Comparison of ENCODE assay signal across 1 cellular context in the genomic region with DNA sequence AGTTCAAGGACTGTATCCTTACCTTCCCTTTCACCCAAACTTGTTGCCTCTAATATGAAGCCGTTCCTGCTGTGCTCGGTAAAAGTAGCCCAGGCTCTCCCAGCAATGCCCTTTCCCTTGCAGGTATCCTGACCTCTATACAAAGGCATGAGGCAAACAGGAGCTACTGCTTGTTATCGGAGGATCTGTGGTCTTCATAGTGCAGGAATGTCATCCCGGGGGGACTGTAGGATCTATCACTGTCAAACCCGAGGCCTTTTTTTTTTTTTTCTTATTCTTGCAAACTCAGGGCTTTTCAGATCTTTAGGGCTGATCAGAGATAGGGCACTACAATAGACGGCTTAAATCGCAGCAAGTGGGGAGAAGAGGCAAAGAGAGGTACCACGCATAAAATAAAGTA.
TF ChIP-seq lines count a peak whose summit lies in the region.

No MANE protein-coding gene starts in this region.

TF ChIP-seq in H1, 55 proteins besides CTCF, POLR2A, EP300 and RAD21 (continued from another document):
- TF ChIP-seq, protein P1, sequence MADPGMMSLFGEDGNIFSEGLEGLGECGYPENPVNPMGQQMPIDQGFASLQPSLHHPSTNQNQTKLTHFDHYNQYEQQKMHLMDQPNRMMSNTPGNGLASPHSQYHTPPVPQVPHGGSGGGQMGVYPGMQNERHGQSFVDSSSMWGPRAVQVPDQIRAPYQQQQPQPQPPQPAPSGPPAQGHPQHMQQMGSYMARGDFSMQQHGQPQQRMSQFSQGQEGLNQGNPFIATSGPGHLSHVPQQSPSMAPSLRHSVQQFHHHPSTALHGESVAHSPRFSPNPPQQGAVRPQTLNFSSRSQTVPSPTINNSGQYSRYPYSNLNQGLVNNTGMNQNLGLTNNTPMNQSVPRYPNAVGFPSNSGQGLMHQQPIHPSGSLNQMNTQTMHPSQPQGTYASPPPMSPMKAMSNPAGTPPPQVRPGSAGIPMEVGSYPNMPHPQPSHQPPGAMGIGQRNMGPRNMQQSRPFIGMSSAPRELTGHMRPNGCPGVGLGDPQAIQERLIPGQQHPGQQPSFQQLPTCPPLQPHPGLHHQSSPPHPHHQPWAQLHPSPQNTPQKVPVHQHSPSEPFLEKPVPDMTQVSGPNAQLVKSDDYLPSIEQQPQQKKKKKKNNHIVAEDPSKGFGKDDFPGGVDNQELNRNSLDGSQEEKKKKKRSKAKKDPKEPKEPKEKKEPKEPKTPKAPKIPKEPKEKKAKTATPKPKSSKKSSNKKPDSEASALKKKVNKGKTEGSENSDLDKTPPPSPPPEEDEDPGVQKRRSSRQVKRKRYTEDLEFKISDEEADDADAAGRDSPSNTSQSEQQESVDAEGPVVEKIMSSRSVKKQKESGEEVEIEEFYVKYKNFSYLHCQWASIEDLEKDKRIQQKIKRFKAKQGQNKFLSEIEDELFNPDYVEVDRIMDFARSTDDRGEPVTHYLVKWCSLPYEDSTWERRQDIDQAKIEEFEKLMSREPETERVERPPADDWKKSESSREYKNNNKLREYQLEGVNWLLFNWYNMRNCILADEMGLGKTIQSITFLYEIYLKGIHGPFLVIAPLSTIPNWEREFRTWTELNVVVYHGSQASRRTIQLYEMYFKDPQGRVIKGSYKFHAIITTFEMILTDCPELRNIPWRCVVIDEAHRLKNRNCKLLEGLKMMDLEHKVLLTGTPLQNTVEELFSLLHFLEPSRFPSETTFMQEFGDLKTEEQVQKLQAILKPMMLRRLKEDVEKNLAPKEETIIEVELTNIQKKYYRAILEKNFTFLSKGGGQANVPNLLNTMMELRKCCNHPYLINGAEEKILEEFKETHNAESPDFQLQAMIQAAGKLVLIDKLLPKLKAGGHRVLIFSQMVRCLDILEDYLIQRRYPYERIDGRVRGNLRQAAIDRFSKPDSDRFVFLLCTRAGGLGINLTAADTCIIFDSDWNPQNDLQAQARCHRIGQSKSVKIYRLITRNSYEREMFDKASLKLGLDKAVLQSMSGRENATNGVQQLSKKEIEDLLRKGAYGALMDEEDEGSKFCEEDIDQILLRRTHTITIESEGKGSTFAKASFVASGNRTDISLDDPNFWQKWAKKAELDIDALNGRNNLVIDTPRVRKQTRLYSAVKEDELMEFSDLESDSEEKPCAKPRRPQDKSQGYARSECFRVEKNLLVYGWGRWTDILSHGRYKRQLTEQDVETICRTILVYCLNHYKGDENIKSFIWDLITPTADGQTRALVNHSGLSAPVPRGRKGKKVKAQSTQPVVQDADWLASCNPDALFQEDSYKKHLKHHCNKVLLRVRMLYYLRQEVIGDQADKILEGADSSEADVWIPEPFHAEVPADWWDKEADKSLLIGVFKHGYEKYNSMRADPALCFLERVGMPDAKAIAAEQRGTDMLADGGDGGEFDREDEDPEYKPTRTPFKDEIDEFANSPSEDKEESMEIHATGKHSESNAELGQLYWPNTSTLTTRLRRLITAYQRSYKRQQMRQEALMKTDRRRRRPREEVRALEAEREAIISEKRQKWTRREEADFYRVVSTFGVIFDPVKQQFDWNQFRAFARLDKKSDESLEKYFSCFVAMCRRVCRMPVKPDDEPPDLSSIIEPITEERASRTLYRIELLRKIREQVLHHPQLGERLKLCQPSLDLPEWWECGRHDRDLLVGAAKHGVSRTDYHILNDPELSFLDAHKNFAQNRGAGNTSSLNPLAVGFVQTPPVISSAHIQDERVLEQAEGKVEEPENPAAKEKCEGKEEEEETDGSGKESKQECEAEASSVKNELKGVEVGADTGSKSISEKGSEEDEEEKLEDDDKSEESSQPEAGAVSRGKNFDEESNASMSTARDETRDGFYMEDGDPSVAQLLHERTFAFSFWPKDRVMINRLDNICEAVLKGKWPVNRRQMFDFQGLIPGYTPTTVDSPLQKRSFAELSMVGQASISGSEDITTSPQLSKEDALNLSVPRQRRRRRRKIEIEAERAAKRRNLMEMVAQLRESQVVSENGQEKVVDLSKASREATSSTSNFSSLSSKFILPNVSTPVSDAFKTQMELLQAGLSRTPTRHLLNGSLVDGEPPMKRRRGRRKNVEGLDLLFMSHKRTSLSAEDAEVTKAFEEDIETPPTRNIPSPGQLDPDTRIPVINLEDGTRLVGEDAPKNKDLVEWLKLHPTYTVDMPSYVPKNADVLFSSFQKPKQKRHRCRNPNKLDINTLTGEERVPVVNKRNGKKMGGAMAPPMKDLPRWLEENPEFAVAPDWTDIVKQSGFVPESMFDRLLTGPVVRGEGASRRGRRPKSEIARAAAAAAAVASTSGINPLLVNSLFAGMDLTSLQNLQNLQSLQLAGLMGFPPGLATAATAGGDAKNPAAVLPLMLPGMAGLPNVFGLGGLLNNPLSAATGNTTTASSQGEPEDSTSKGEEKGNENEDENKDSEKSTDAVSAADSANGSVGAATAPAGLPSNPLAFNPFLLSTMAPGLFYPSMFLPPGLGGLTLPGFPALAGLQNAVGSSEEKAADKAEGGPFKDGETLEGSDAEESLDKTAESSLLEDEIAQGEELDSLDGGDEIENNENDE (IDR thresholded peaks at IDR 0.05; ENCODE audit: insufficient replicate concordance, low read length), result no peak
- no peak for TF ChIP-seq POU5F1 (IDR thresholded peaks at IDR 0.05; ENCODE audit: low read depth, low read length)
- TF ChIP-seq BCL11A (IDR thresholded peaks at IDR 0.05; ENCODE audit: low read depth in 2 of 2, low read length in 2 of 2), result no peak
- no peak for TF ChIP-seq CHD1 (IDR thresholded peaks at IDR 0.05; ENCODE audit: low read depth, low read length)
- no peak for TF ChIP-seq SIN3A (conservative IDR thresholded peaks at IDR 0.05 in 1 of 2, IDR thresholded peaks at IDR 0.05 in 1 of 2; ENCODE audit: low read depth in 1 of 2, low read length in 2 of 2)
- no peak for TF ChIP-seq ZNF274 (IDR thresholded peaks at IDR 0.05; ENCODE audit: borderline replicate concordance, extremely low read depth, low read length)
- no peak for TF ChIP-seq GTF2F1 (IDR thresholded peaks at IDR 0.05; ENCODE audit: borderline replicate concordance, low read depth, low read length)
- no peak for TF ChIP-seq JUN (IDR thresholded peaks at IDR 0.05; ENCODE audit: low read depth, low read length)
- no peak for TF ChIP-seq JUND (IDR thresholded peaks at IDR 0.05; ENCODE audit: low read length)
TF ChIP-seq in H1: peak in this region for 0.
